In genomic region chr1:112358798-112359408, GRCh38 we compare ENCODE assay signal across 8 cellular contexts. TPM values are rescaled to one million over a fixed set of nuclear protein-coding genes. Genes with fewer than 3 reads are reported as not detected.
A peak's percentile ranks its signal among the peaks of the same experiment; 100 is the strongest.
DNase-seq lines count a peak whose midpoint lies in the region; ATAC-seq and TF ChIP-seq lines count a peak whose summit lies in the region.

No MANE protein-coding gene starts in this region.

- peak; percentile 56 to 78 for TF ChIP-seq CTCF in brain (conservative IDR thresholded peaks at IDR 0.05)

- H3K9me3 ChIP-seq in SJSA1 (replicated peaks) (no peaks in the 10 kb centered on the region), skeletal muscle satellite cell (replicated peaks; ENCODE audit: low read length) (no peaks in the 10 kb centered on the region)

- H3K27me3 Mint-ChIP-seq in brain = peaks cover 9% of the 10 kb centered on the region

- ATAC-seq in HG03354 (IDR thresholded peaks at IDR 0.05; ENCODE audit: poor library complexity, severe bottlenecking, unreplicated experiment) = peak; percentile 70
- ATAC-seq in GM21619 (IDR thresholded peaks at IDR 0.05; ENCODE audit: unreplicated experiment) = no peak

- H3K27me3 ChIP-seq in SJSA1 (replicated peaks) = peaks cover 15% of the 10 kb centered on the region
- peaks cover 27% of the 10 kb centered on the region for H3K27me3 ChIP-seq in skeletal muscle satellite cell (ENCODE audit: control insufficient read depth, insufficient read depth, low read length)

- H3K27ac Mint-ChIP-seq in brain = peak overlapping the region in 1 of 5 experiments; percentile 49

- H3K9me3 Mint-ChIP-seq in brain = peaks cover 0 to 4% (median 0%) of the 10 kb centered on the region in 5 experiments

- H3K4me3 Mint-ChIP-seq in brain = no peak overlapping the region

- H3K4me1 Mint-ChIP-seq in brain = peaks cover 7% of the 10 kb centered on the region

- no peak overlapping the region for H3K4me3 ChIP-seq in SJSA1
- no peak overlapping the region for H3K4me3 ChIP-seq in skeletal muscle satellite cell (ENCODE audit: low read length)

- DNase-seq in NCI-H748 (lab: John Stamatoyannopoulos, UW; ENCODE audit: unreplicated experiment) (peak; percentile 35), NCI-H748 treated with DMSO at 0.1 percent for 48 hours (lab: John Stamatoyannopoulos, UW) (no peak), SJSA1 (ENCODE audit: low read depth in 1 of 2, low spot score in 2 of 2) (peak; percentile 44 to 58), inferior parietal cortex (ENCODE audit: extremely low spot score) (peak; percentile 66)

- H3K36me3 ChIP-seq in SJSA1 (no peaks in the 10 kb centered on the region), skeletal muscle satellite cell (ENCODE audit: insufficient read depth, low read length) (no peaks in the 10 kb centered on the region)

- peak overlapping the region; percentile 37 for H3K4me2 ChIP-seq in skeletal muscle satellite cell (ENCODE audit: low read length)

- H3K4me1 ChIP-seq in SJSA1 (replicated peaks) = 0 out of 2 replicates have a peak, but pooled peaks cover 5% of the 10 kb centered on the region
- H3K4me1 ChIP-seq in skeletal muscle satellite cell (ENCODE audit: control insufficient read depth, insufficient read depth, low read length) = peaks cover 24% of the 10 kb centered on the region

- no peaks in the 10 kb centered on the region for H3K36me3 Mint-ChIP-seq in brain

- H3K27ac ChIP-seq in SJSA1 = no peak overlapping the region

- no peak overlapping the region for H3K9ac ChIP-seq in skeletal muscle satellite cell (ENCODE audit: low read depth, low read length)

RNA-seq across cellular contexts. Expression of gene CTTNBP2NL, which starts 37.1 kb away (rescaled TPM):
- 13.0 and 15.9 TPM in 2 replicates for total RNA-seq in SJSA1 (2014; rRNA removed; shearing (Covaris generic))
- polyA plus RNA-seq in brain (ENCODE audit: insufficient read depth, low read depth, low replicate concordance) = 17.0 TPM
- 13.2 and 15.7 TPM in 2 replicates for total RNA-seq in skeletal muscle satellite cell (2012; rRNA removed)
